In genomic region chr22:39524089-39524752, GRCh38 we compare ENCODE assay signal across 9 cellular contexts. TPM values are rescaled to one million over a fixed set of nuclear protein-coding genes. Genes with fewer than 3 reads are reported as not detected.
A peak's percentile ranks its signal among the peaks of the same experiment; 100 is the strongest.
DNase-seq lines count a peak whose midpoint lies in the region; ATAC-seq and TF ChIP-seq lines count a peak whose summit lies in the region.
"Had no signal": no experiment of that assay in that cellular context is flagged by ENCODE, and none has a peak within 500 bp of the region (broad histone marks: within the 10 kb centered on the region; RNA-seq: fewer than 3 reads in every experiment).

No MANE protein-coding gene starts in this region.

- WGBS in heart left ventricle, 4 donors, result 66 to 74% (median 70%) methylated on average over 11 to 13 of the region's 13 CpGs
- 55 to 64% methylated on average over 10 to 13 of the region's 13 CpGs for WGBS in tibial nerve, 2 donors

- H3K27me3 ChIP-seq in heart left ventricle (no peaks in the 10 kb centered on the region), WERI-Rb-1 (ENCODE audit: insufficient read depth, low read depth, severe bottlenecking) (no peaks in the 10 kb centered on the region), tibial nerve (no peaks in the 10 kb centered on the region)

- no peak for TF ChIP-seq POLR2A in heart left ventricle (IDR thresholded peaks at IDR 0.05)
- TF ChIP-seq POLR2A in tibial nerve (IDR thresholded peaks at IDR 0.05), result no peak

- ATAC-seq in heart left ventricle (no peak), left cardiac atrium (no peak)

- H3K9me3 ChIP-seq in heart left ventricle (no peaks in the 10 kb centered on the region), WERI-Rb-1 (ENCODE audit: severe bottlenecking) (no peaks in the 10 kb centered on the region), tibial nerve (no peaks in the 10 kb centered on the region)

- intact Hi-C loops in heart left ventricle (cut with DNase I) (loop anchor here in 9 of 10 donors (5.0 to 10.0 kb wide), 12 partner anchors 62 to 817 kb away; partner anchors contain the start of genes RPL3 (in 4 of the 9), SYNGR1 (in 4 of the 9), CBX7 (in 1 of the 9) and GTPBP1 (in 1 of the 9)), left cardiac atrium (cut with DNase I) (loop anchor here in 1 of 2 donors (10.0 kb wide), 1 partner anchor 209 kb away; the partner anchor contains the start of gene RPL3)

- TF ChIP-seq EP300 in tibial nerve (IDR thresholded peaks at IDR 0.05), result no peak

- no peak for DNase-seq in heart left ventricle
- no peak for DNase-seq in left cardiac atrium
- DNase-seq in WERI-Rb-1, result peak; percentile 59
- peak; percentile 45 for DNase-seq in kidney tubule cell (ENCODE audit: low spot score)
- no peak for DNase-seq in tibial nerve (ENCODE audit: low spot score in 2 of 2)
- DNase-seq in HPDE6-E6E7 (ENCODE audit: extremely low spot score), result no peak
- no peak for DNase-seq in NCI-H2227 treated with DMSO at 0.1 percent for 48 hours (lab: John Stamatoyannopoulos, UW)
- no peak for DNase-seq in SW 1271 (lab: John Stamatoyannopoulos, UW)

- H3K4me3 ChIP-seq in heart left ventricle (peak overlapping the region in 7 of 12 donors; percentile 1 to 100 (median 97)), WERI-Rb-1 (ENCODE audit: low read depth, low read length) (no peak overlapping the region), tibial nerve (no peak overlapping the region)

- TF ChIP-seq CTCF in heart left ventricle (IDR thresholded peaks at IDR 0.05) (no peak), WERI-Rb-1 (IDR thresholded peaks at IDR 0.05; ENCODE audit: low read depth, low read length) (no peak), tibial nerve (IDR thresholded peaks at IDR 0.05) (no peak)

- peaks cover 5 to 82% (median 66%) of the 10 kb centered on the region in 12 donors for H3K4me1 ChIP-seq in heart left ventricle
- peaks cover 0 to 79% (median 62%) of the 10 kb centered on the region in 4 donors for H3K4me1 ChIP-seq in tibial nerve

- H3K36me3 ChIP-seq in heart left ventricle (peaks cover 9 to 63% (median 43%) of the 10 kb centered on the region in 9 donors), WERI-Rb-1 (peaks cover 65% of the 10 kb centered on the region), tibial nerve (peaks cover 0 to 62% (median 13%) of the 10 kb centered on the region in 3 donors)

- H3K27ac ChIP-seq in heart left ventricle (peak overlapping the region in 8 of 12 donors; percentile 3 to 100 (median 78)), WERI-Rb-1 (peak overlapping the region; percentile 18), tibial nerve (peak overlapping the region in 3 of 4 donors; percentile 46 to 100 (median 98))

RNA-seq across cellular contexts. Expression of gene ATF4, which starts 3.9 kb away (rescaled TPM):
- total RNA-seq in heart left ventricle (100 to 1,000 TPM; 117 to 322 (median 168) TPM), left cardiac atrium (100 to 1,000 TPM; 203 to 294 TPM), tibial nerve (100 to 1,000 TPM; 347 to 405 (median 390) TPM)
- polyA plus RNA-seq in heart left ventricle, result 100 to 1,000 TPM; 378 to 458 TPM

RNA-seq across cellular contexts. Expression of gene RPS19BP1, which starts 8.3 kb away (rescaled TPM):
- 100 to 1,000 TPM in 2 of 9 donors, 10 to 100 TPM in 7; 33.2 to 108 (median 44.5) TPM for total RNA-seq in heart left ventricle
- polyA plus RNA-seq in heart left ventricle, result 100 to 1,000 TPM; 154 to 220 TPM
- total RNA-seq in left cardiac atrium, result 10 to 100 TPM; 66.1 to 70.7 TPM
- total RNA-seq in tibial nerve, result 100 to 1,000 TPM; 178 to 206 (median 197) TPM

RNA-seq across cellular contexts. Expression of gene MIEF1, which starts 22.1 kb away (rescaled TPM):
- total RNA-seq in heart left ventricle, result 10 to 100 TPM; 15.4 to 25.2 (median 18.7) TPM
- polyA plus RNA-seq in heart left ventricle, result 10 to 100 TPM in 1 of 2 donors, 1 to 10 TPM in 1; 6.5 to 22.3 TPM
- 10 to 100 TPM; 18.1 to 29.0 TPM for total RNA-seq in left cardiac atrium
- total RNA-seq in tibial nerve, result 10 to 100 TPM; 18.0 to 38.2 (median 26.9) TPM

RNA-seq across cellular contexts. Expression of gene CACNA1I, which starts 46.3 kb away (rescaled TPM):
- under 1 TPM in 3 of 9 donors, not detected in 6; 0.02 to 0.07 (median 0.04) TPM for total RNA-seq in heart left ventricle
- polyA plus RNA-seq in heart left ventricle, result under 1 TPM; 0.01 to 0.04 TPM
- under 1 TPM; 0.03 to 0.06 TPM for total RNA-seq in left cardiac atrium
- under 1 TPM; 0.42 to 0.78 (median 0.52) TPM for total RNA-seq in tibial nerve
- total RNA-seq: LHCN-M2 had no signal

Comparison
In these comparisons a context has a peak if more than half of its experiments do, and no peak if none do; other contexts are left out.
1. DNase-seq: peak in WERI-Rb-1 (single experiment) and kidney tubule cell (single experiment); none in heart left ventricle (0 of 5), left cardiac atrium (single experiment), tibial nerve (0 of 2), HPDE6-E6E7 (single experiment), NCI-H2227 treated with DMSO at 0.1 percent for 48 hours (single experiment) and SW 1271 (0 of 2).
2. H3K27ac ChIP-seq: peak in every context shown above with its lines; median percentile 98 in tibial nerve; 78 in heart left ventricle; 18 in WERI-Rb-1.
3. H3K4me3 ChIP-seq: peak in heart left ventricle (7 of 12); none in WERI-Rb-1 (single experiment) and tibial nerve (0 of 4).